Comparison of ENCODE assay signal across 8 cellular contexts in genomic region chr6:89638320-89639195, GRCh38. TPM values are rescaled to one million over a fixed set of nuclear protein-coding genes. Genes with fewer than 3 reads are reported as not detected.
DNase-seq lines count a peak whose midpoint lies in the region; ATAC-seq and TF ChIP-seq lines count a peak whose summit lies in the region.

TSS of gene LYRM2 (minus strand) at chr6:89638747. CDS start at chr6:89638716, 31 bp downstream.

- peak within 1 kb of the TSS; percentile 95 for H3K27ac Mint-ChIP-seq in activated T-helper 17 cell treated with anti-CD3 and anti-CD28 coated beads, Interleukin-2, amount 50 U/mL, for 72 hours
- peak within 1 kb of the TSS; percentile 96 to 99 (median 99) for H3K27ac Mint-ChIP-seq in naive thymus-derived CD8-positive, alpha-beta T cell

- CTCF ChIA-PET in RWPE1 (lab: Yijun Ruan, JAX) = interaction anchor here (0.7 kb wide), 1 partner anchor 230 kb away, joined by 3 read pairs; no protein-coding TSS in a partner anchor

- ATAC-seq in activated T-helper 17 cell treated with anti-CD3 and anti-CD28 coated beads, Interleukin-2, amount 50 U/mL, for 72 hours (replicated peaks) = peak; percentile 98
- peak; percentile 95 for ATAC-seq in naive thymus-derived CD8-positive, alpha-beta T cell

- no peaks in the 10 kb centered on the region for H3K27me3 Mint-ChIP-seq in activated T-helper 17 cell treated with anti-CD3 and anti-CD28 coated beads, Interleukin-2, amount 50 U/mL, for 72 hours
- H3K27me3 Mint-ChIP-seq in naive thymus-derived CD8-positive, alpha-beta T cell = no peaks in the 10 kb centered on the region

- H3K36me3 Mint-ChIP-seq in activated T-helper 17 cell treated with anti-CD3 and anti-CD28 coated beads, Interleukin-2, amount 50 U/mL, for 72 hours (ENCODE audit: low read depth) = peaks cover 76% of the 10 kb centered on the region
- peaks cover 6 to 44% (median 26%) of the 10 kb centered on the region in 3 donors for H3K36me3 Mint-ChIP-seq in naive thymus-derived CD8-positive, alpha-beta T cell

- H3K4me3 Mint-ChIP-seq in activated T-helper 17 cell treated with anti-CD3 and anti-CD28 coated beads, Interleukin-2, amount 50 U/mL, for 72 hours = peak within 1 kb of the TSS; percentile 89
- H3K4me3 Mint-ChIP-seq in naive thymus-derived CD8-positive, alpha-beta T cell = peak within 1 kb of the TSS; percentile 85 to 99 (median 97)

- H3K27ac ChIP-seq in RWPE1 = peak within 1 kb of the TSS; percentile 91

- POLR2A ChIA-PET in RWPE1 (lab: Yijun Ruan, JAX; ENCODE audit: low non-redundant PET) = interaction anchor here (0.7 kb wide), 1 partner anchor 66 kb away, joined by 3 read pairs; no protein-coding TSS in a partner anchor
- POLR2A ChIA-PET in naive thymus-derived CD8-positive, alpha-beta T cell (lab: Charles Lee) = interaction anchor here (0.6 to 2.1 kb wide), 9 partner anchors 10 to 675 kb away, joined by 3 to 9 read pairs (median 4); partner anchors contain the start of genes MDN1, PNRC1 and RNGTT

- peak; percentile 94 for DNase-seq in EH (ENCODE audit: low read depth)
- peak; percentile 91 for DNase-seq in GOT3 (lab: John Stamatoyannopoulos, UW)
- DNase-seq in LNCaP clone FGC (ENCODE audit: low read depth) = no peak
- DNase-seq in RWPE1 (ENCODE audit: low spot score) = peak; percentile 94
- peak; percentile 89 for DNase-seq in fibroblast of mammary gland (ENCODE audit: low read depth)
- DNase-seq in naive thymus-derived CD8-positive, alpha-beta T cell = peak; percentile 83 to 97 (median 88)
- peak; percentile 87 to 99 (median 92) for DNase-seq in stimulated activated naive CD4-positive, alpha-beta T cell (lab: John Stamatoyannopoulos, UW)

- H3K4me3 ChIP-seq in LNCaP clone FGC (ENCODE audit: low read depth, low read length) = peak within 1 kb of the TSS; percentile 63
- H3K4me3 ChIP-seq in fibroblast of mammary gland (ENCODE audit: control insufficient read depth, low read depth, low read length) = peak within 1 kb of the TSS; percentile 83

- H3K9me3 Mint-ChIP-seq in activated T-helper 17 cell treated with anti-CD3 and anti-CD28 coated beads, Interleukin-2, amount 50 U/mL, for 72 hours = no peaks in the 10 kb centered on the region
- H3K9me3 Mint-ChIP-seq in naive thymus-derived CD8-positive, alpha-beta T cell = peaks cover 0 to 3% (median 0%) of the 10 kb centered on the region in 9 donors

- TF ChIP-seq CTCF in LNCaP clone FGC (IDR thresholded peaks at IDR 0.05; ENCODE audit: control insufficient read depth, extremely low read depth, insufficient read depth) (no peak), RWPE1 (conservative IDR thresholded peaks at IDR 0.05; ENCODE audit: low read depth) (no peak), fibroblast of mammary gland (conservative IDR thresholded peaks at IDR 0.05; ENCODE audit: control insufficient read depth, insufficient read depth, low read depth, low read length) (peak; percentile 3)

- peaks cover 22% of the 10 kb centered on the region for H3K4me1 Mint-ChIP-seq in activated T-helper 17 cell treated with anti-CD3 and anti-CD28 coated beads, Interleukin-2, amount 50 U/mL, for 72 hours
- H3K4me1 Mint-ChIP-seq in naive thymus-derived CD8-positive, alpha-beta T cell = peaks cover 15 to 42% (median 29%) of the 10 kb centered on the region in 4 donors

RNA-seq across cellular contexts. Expression of gene LYRM2, which starts in this region (rescaled TPM):
- 10 to 100 TPM; 22.5 to 30.7 TPM for total RNA-seq in activated T-helper 17 cell treated with anti-CD3 and anti-CD28 coated beads, Interleukin-2, amount 50 U/mL, for 72 hours
- total RNA-seq in naive thymus-derived CD8-positive, alpha-beta T cell = 10 to 100 TPM; 39.2 to 42.2 TPM
- 10 to 100 TPM; 64.5 to 74.1 (median 66.0) TPM for polyA plus RNA-seq in naive thymus-derived CD8-positive, alpha-beta T cell
